In the genomic region with DNA sequence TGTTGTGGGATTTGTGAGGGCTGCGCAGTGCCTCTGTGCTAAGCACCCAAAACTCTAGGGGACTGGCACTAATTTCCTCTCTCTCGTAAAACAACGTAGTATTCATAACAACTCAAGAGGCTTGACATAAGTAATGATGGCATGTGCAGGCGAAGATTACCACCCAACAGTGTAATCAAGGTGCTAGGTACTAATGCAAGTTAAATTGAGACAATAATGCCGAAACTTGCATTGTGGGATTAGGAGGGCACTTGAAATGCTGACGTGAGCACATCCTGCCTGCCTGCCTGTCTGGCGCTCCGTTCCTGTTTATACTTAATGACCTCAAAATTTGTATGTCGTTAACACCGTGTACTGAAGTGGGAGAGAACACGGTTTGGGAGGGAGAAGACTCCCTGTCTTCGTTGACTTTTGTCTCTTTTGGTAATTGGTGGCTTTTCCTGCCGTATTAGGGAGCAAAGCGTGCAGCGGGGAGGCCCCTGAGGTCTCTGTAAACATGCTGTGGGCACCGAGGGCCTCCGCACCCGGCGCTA, we compare ENCODE assay signal across 13 cellular contexts.
DNase-seq lines count a peak whose midpoint lies in the region; ATAC-seq and TF ChIP-seq lines count a peak whose summit lies in the region.
"Had no signal": no experiment of that assay in that cellular context is flagged by ENCODE, and none has a peak within 500 bp of the region (broad histone marks: within the 10 kb centered on the region; RNA-seq: fewer than 3 reads in every experiment).

No MANE protein-coding gene starts in this region.

- in situ Hi-C loops in ACHN (cut with HindIII; ENCODE audit: low pct_ligation_motif_present, low pct_unique_long_range_greater_than_20kb, low sequenced_read_pairs), result no loop called here

- peak overlapping the region; percentile 81 for H3K4me3 Mint-ChIP-seq in memory B cell
- H3K4me3 Mint-ChIP-seq: activated naive CD8-positive, alpha-beta T cell treated with anti-CD3 and anti-CD28 coated beads, Interleukin-2, amount 10 ng/mL, durations not matched to agents 7 days and 5 days had no signal

- H3K27ac Mint-ChIP-seq in memory B cell, result peak overlapping the region; percentile 91
- H3K27ac Mint-ChIP-seq: activated naive CD8-positive, alpha-beta T cell treated with anti-CD3 and anti-CD28 coated beads, Interleukin-2, amount 10 ng/mL, durations not matched to agents 7 days and 5 days had no signal

- no peaks in the 10 kb centered on the region for H3K27me3 Mint-ChIP-seq in memory B cell
- H3K27me3 Mint-ChIP-seq: activated naive CD8-positive, alpha-beta T cell treated with anti-CD3 and anti-CD28 coated beads, Interleukin-2, amount 10 ng/mL, durations not matched to agents 7 days and 5 days had no signal

- H3K4me1 Mint-ChIP-seq in memory B cell, result peaks cover 23% of the 10 kb centered on the region
- H3K4me1 Mint-ChIP-seq: activated naive CD8-positive, alpha-beta T cell treated with anti-CD3 and anti-CD28 coated beads, Interleukin-2, amount 10 ng/mL, durations not matched to agents 7 days and 5 days had no signal

- H3K27me3 ChIP-seq in GM06990 (replicated peaks; ENCODE audit: control insufficient read depth, insufficient read depth, low read length) (no peaks in the 10 kb centered on the region), H7 (ENCODE audit: control insufficient read depth, insufficient read depth, low read length) (no peaks in the 10 kb centered on the region)
- H3K27me3 ChIP-seq: suprapubic skin had no signal

- TF ChIP-seq CTCF in GM06990 (IDR thresholded peaks at IDR 0.05; ENCODE audit: insufficient read depth, low read length, poor library complexity, severe bottlenecking), result no peak

- DNase-seq in GM06990 (ENCODE audit: extremely low read depth, insufficient read length), result peak; percentile 46
- peak; percentile 60 for DNase-seq in H7
- peak; percentile 40 for DNase-seq in NCI-H82 (lab: John Stamatoyannopoulos, UW)
- DNase-seq in memory B cell (ENCODE audit: low spot score in 2 of 2), result peak in 1 of 2 donors; percentile 42
- no peak for DNase-seq in ACHN
- DNase-seq: activated naive CD8-positive, alpha-beta T cell treated with anti-CD3 and anti-CD28 coated beads, Interleukin-2, amount 10 ng/mL, durations not matched to agents 7 days and 5 days; C1 segment of cervical spinal cord; NCI-H1694; SIG-M5 had no signal

- no peaks in the 10 kb centered on the region for H3K9me3 Mint-ChIP-seq in memory B cell
- H3K9me3 Mint-ChIP-seq: activated naive CD8-positive, alpha-beta T cell treated with anti-CD3 and anti-CD28 coated beads, Interleukin-2, amount 10 ng/mL, durations not matched to agents 7 days and 5 days had no signal

- peak; percentile 79 for ATAC-seq in memory B cell (ENCODE audit: low read depth)
- no peak for ATAC-seq in GM18498 (IDR thresholded peaks at IDR 0.05; ENCODE audit: unreplicated experiment)
- no peak for ATAC-seq in HG02884 (IDR thresholded peaks at IDR 0.05; ENCODE audit: unreplicated experiment)
- no peak for ATAC-seq in HG02981 (IDR thresholded peaks at IDR 0.05; ENCODE audit: unreplicated experiment)

- H3K36me3 Mint-ChIP-seq in memory B cell, result peaks cover 2% of the 10 kb centered on the region

- no peaks in the 10 kb centered on the region for H3K36me3 ChIP-seq in GM06990 (ENCODE audit: control insufficient read depth, insufficient read depth, low read length)
- H3K36me3 ChIP-seq in H7 (replicated peaks; ENCODE audit: control insufficient read depth, insufficient read depth, low read length), result no peaks in the 10 kb centered on the region
- H3K36me3 ChIP-seq: suprapubic skin had no signal

- H3K4me3 ChIP-seq in GM06990 (replicated peaks; ENCODE audit: low read depth, low read length) (peak overlapping the region; percentile 41), H7 (ENCODE audit: insufficient read depth, low read depth, low read length) (no peak overlapping the region)
- H3K4me3 ChIP-seq: suprapubic skin had no signal
